1 cellular context compared by ENCODE assay signal in genomic region chr16:67719778-67720144, GRCh38.
TF ChIP-seq lines count a peak whose summit lies in the region.

No MANE protein-coding gene starts in this region.

TF ChIP-seq in HepG2, 621 proteins besides CTCF, POLR2A, EP300 and RAD21 (continued from another document):
- no peak for TF ChIP-seq ZNF281 (CRISPR knock-in tag; IDR thresholded peaks at IDR 0.05; ENCODE audit: borderline replicate concordance)
- peak; percentile 18; the same call in 1 of the 2 replicates for TF ChIP-seq CENPT (CRISPR knock-in tag; IDR thresholded peaks at IDR 0.05; ENCODE audit: low read depth)
- TF ChIP-seq ESRRA (CRISPR knock-in tag; IDR thresholded peaks at IDR 0.05; ENCODE audit: low read depth) = 0 out of 2 replicates have a peak, but pooled peaks have one; percentile 8
- TF ChIP-seq DNMT1 (CRISPR knock-in tag; IDR thresholded peaks at IDR 0.05) = peak; percentile 56; the same call in 1 of the 2 replicates
- TF ChIP-seq RBM39 (IDR thresholded peaks at IDR 0.05; ENCODE audit: low read depth, low read length, poor library complexity, severe bottlenecking) = no peak
- TF ChIP-seq ZNF33A (CRISPR knock-in tag; IDR thresholded peaks at IDR 0.05; ENCODE audit: borderline replicate concordance) = peak; percentile 93; the same call in 1 of the 2 replicates
- 0 out of 2 replicates have a peak, but pooled peaks have one; percentile 2 for TF ChIP-seq WIZ (CRISPR knock-in tag; IDR thresholded peaks at IDR 0.05)
- 0 out of 2 replicates have a peak, but pooled peaks have one; percentile 63 for TF ChIP-seq ZNF670 (CRISPR knock-in tag; IDR thresholded peaks at IDR 0.05; ENCODE audit: borderline replicate concordance)
- no peak for TF ChIP-seq ZNF644 (CRISPR knock-in tag; IDR thresholded peaks at IDR 0.05; ENCODE audit: low read depth)
- TF ChIP-seq MED13 (CRISPR knock-in tag; IDR thresholded peaks at IDR 0.05) = 0 out of 2 replicates have a peak, but pooled peaks have one; percentile 4
- TF ChIP-seq IRF9 (CRISPR knock-in tag; IDR thresholded peaks at IDR 0.05; ENCODE audit: borderline replicate concordance) = peak; percentile 2; the same call in 1 of the 2 replicates
- peak; percentile 31; the same call in 1 of the 2 replicates for TF ChIP-seq ZFP82 (CRISPR knock-in tag; IDR thresholded peaks at IDR 0.05; ENCODE audit: borderline replicate concordance)
TF ChIP-seq in HepG2: peak in this region for 41.
